In genomic region chr1:94417962-94418663, GRCh38 we compare ENCODE assay signal across 1 cellular context.
TF ChIP-seq lines count a peak whose summit lies in the region.

TSS of gene ABCD3 (plus strand) at chr1:94418389. CDS start at chr1:94418479, 90 bp downstream.

TF ChIP-seq in K562, 482 proteins besides CTCF, POLR2A, EP300 and RAD21 (continued from another document and continues in another):
- no peak for TF ChIP-seq SFPQ (IDR thresholded peaks at IDR 0.05; ENCODE audit: low read depth, low read length)
- TF ChIP-seq TAF7 (tag; IDR thresholded peaks at IDR 0.05), result peak; percentile 22; the same call in 1 of the 2 replicates
- 0 out of 2 replicates have a peak, but pooled peaks have one; percentile 29 for TF ChIP-seq ZNF232 (CRISPR knock-in tag; IDR thresholded peaks at IDR 0.05)
- no peak for TF ChIP-seq HOMEZ (CRISPR knock-in tag; IDR thresholded peaks at IDR 0.05)
- no peak for TF ChIP-seq CREBBP (IDR thresholded peaks at IDR 0.05; ENCODE audit: low read depth, low read length)
- 0 out of 2 replicates have a peak, but pooled peaks have one; percentile 55 for TF ChIP-seq ETV5 (CRISPR knock-in tag; IDR thresholded peaks at IDR 0.05; ENCODE audit: low read depth)
- no peak for TF ChIP-seq BHLHE40 (IDR thresholded peaks at IDR 0.05; ENCODE audit: low read length)
- TF ChIP-seq FUS (optimal IDR thresholded peaks at IDR 0.05; ENCODE audit: low read depth, low read length), result peak; percentile 34
- TF ChIP-seq POLR2AphosphoS5 (IDR thresholded peaks at IDR 0.05; ENCODE audit: control insufficient read depth, insufficient read depth, low read depth, low read length), result peak; percentile 23; the same call in 1 of the 2 replicates
- TF ChIP-seq MYC (IDR thresholded peaks at IDR 0.05; ENCODE audit: low read depth, low read length), result peak; percentile 46
- TF ChIP-seq MYC (CRISPR knock-in tag; IDR thresholded peaks at IDR 0.05; ENCODE audit: borderline replicate concordance, low read depth), result no peak
- TF ChIP-seq SRSF7 (optimal IDR thresholded peaks at IDR 0.05; ENCODE audit: low read depth, low read length), result no peak
- TF ChIP-seq SIN3B (IDR thresholded peaks at IDR 0.05; ENCODE audit: low read depth), result peak; percentile 55; the same call in 1 of the 2 replicates
- TF ChIP-seq DDX20 (tag; IDR thresholded peaks at IDR 0.05; ENCODE audit: low read depth), result no peak
- TF ChIP-seq RBBP5 (IDR thresholded peaks at IDR 0.05; ENCODE audit: borderline replicate concordance, insufficient read depth, low read length, poor library complexity, severe bottlenecking), result peak; percentile 92
- TF ChIP-seq ZNF644 (tag; IDR thresholded peaks at IDR 0.05; ENCODE audit: low read depth), result no peak
- TF ChIP-seq ZNF395 (CRISPR knock-in tag; IDR thresholded peaks at IDR 0.05), result 0 out of 2 replicates have a peak, but pooled peaks have one; percentile 45
- TF ChIP-seq PREB (CRISPR knock-in tag; IDR thresholded peaks at IDR 0.05), result no peak
- TF ChIP-seq ZNF354B (CRISPR knock-in tag; IDR thresholded peaks at IDR 0.05), result no peak
- peak; percentile 90 for TF ChIP-seq EGR1 (conservative IDR thresholded peaks at IDR 0.05)
- TF ChIP-seq KAT7 (CRISPR knock-in tag; IDR thresholded peaks at IDR 0.05; ENCODE audit: borderline replicate concordance), result peak; percentile 71; the same call in 1 of the 2 replicates
- TF ChIP-seq STAT6 (CRISPR knock-in tag; IDR thresholded peaks at IDR 0.05), result no peak
- no peak for TF ChIP-seq U2AF2 (optimal IDR thresholded peaks at IDR 0.05; ENCODE audit: low read depth, low read length)
- TF ChIP-seq MBD1 (CRISPR knock-in tag; IDR thresholded peaks at IDR 0.05), result no peak
- TF ChIP-seq SAP30 (IDR thresholded peaks at IDR 0.05; ENCODE audit: borderline replicate concordance, insufficient read depth, low read depth, low read length, poor library complexity, severe bottlenecking), result peak; percentile 10
- no peak for TF ChIP-seq ZNF12 (CRISPR knock-in tag; IDR thresholded peaks at IDR 0.05)
- TF ChIP-seq DEAF1 (CRISPR knock-in tag; IDR thresholded peaks at IDR 0.05), result no peak
- no peak for TF ChIP-seq ZNF75A (CRISPR knock-in tag; IDR thresholded peaks at IDR 0.05)
- no peak; the same call in 1 of the 2 replicates for TF ChIP-seq NR1H2 (CRISPR knock-in tag; IDR thresholded peaks at IDR 0.05)
- TF ChIP-seq ZNF717 (CRISPR knock-in tag; IDR thresholded peaks at IDR 0.05), result no peak
- no peak for TF ChIP-seq ZNF449 (CRISPR knock-in tag; IDR thresholded peaks at IDR 0.05)
- TF ChIP-seq KLF1 (tag; IDR thresholded peaks at IDR 0.05), result no peak
- TF ChIP-seq THAP12 (CRISPR knock-in tag; IDR thresholded peaks at IDR 0.05), result no peak
- TF ChIP-seq SMAD3 (CRISPR knock-in tag; conservative IDR thresholded peaks at IDR 0.05), result no peak
- no peak; the same call in 1 of the 2 replicates for TF ChIP-seq NCOA1 (IDR thresholded peaks at IDR 0.05; ENCODE audit: low read depth)
- TF ChIP-seq ZNF140 (CRISPR knock-in tag; IDR thresholded peaks at IDR 0.05), result no peak
- TF ChIP-seq ZNF175 (CRISPR knock-in tag; IDR thresholded peaks at IDR 0.05; ENCODE audit: low read depth), result no peak
- no peak for TF ChIP-seq HOXB6 (CRISPR knock-in tag; IDR thresholded peaks at IDR 0.05; ENCODE audit: borderline replicate concordance)
- TF ChIP-seq MTA3 (IDR thresholded peaks at IDR 0.05; ENCODE audit: borderline replicate concordance), result peak; percentile 59; the same call in 1 of the 2 replicates
- TF ChIP-seq HIVEP1 (CRISPR knock-in tag; IDR thresholded peaks at IDR 0.05), result no peak
- TF ChIP-seq ID3 (CRISPR knock-in tag; IDR thresholded peaks at IDR 0.05), result no peak
- TF ChIP-seq ID3 (tag; IDR thresholded peaks at IDR 0.05), result no peak
- TF ChIP-seq NCOR1 (IDR thresholded peaks at IDR 0.05), result no peak
- TF ChIP-seq IFI16 (CRISPR knock-in tag; IDR thresholded peaks at IDR 0.05), result no peak
- no peak for TF ChIP-seq LARP7 (IDR thresholded peaks at IDR 0.05)
- TF ChIP-seq ZNF436 (CRISPR knock-in tag; IDR thresholded peaks at IDR 0.05), result no peak
